ENCODE assay signal across 20 cellular contexts in the genomic region with DNA sequence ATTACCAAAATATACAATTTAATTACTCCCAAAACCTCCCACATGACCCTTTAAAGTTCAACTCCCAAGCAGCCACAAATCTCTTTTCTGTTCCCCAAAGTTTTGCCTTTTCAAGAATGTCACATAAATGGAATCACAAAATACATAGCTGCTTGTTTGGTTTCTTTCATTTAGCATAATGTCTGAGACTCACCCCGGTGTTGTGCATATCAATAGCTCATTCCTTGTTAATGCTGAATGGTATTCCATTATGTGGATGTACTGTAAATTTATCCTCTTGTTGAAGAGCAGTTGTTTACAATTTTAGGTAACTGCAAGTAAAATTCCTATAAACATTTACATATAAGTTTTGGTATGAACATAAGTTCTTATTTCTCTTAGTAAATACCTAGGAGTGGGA.
"Had no signal": no experiment of that assay in that cellular context is flagged by ENCODE, and none has a peak within 500 bp of the region (broad histone marks: within the 10 kb centered on the region; RNA-seq: fewer than 3 reads in every experiment).

No MANE protein-coding gene starts in this region.

- H3K27me3 ChIP-seq: esophagus squamous epithelium, gastroesophageal sphincter, neutrophil, testis, tibial nerve, upper lobe of right lung, vagina had no signal

- H3K4me1 ChIP-seq: testis, upper lobe of right lung had no signal

- H3K27me3 Mint-ChIP-seq: dendritic cell treated with granulocyte-macrophage colony-stimulating factor and Interleukin-4, amounts not matched to agents 40 ng/mL and 50 ng/mL, for 4 days; naive B cell; stimulated activated naive B cell treated with anti-CD40 and anti-IgM and Interleukin-4, amounts not matched to agents 10 μg/mL and 1 μg/mL and 100 μg/mL, for 72 hours; stimulated activated naive CD8-positive, alpha-beta T cell treated with anti-CD3 and anti-CD28 coated beads, Interleukin-15, amount 100 ng/mL, for 72 hours had no signal

- FAIRE-seq: keratinocyte had no signal

- H3K9me3 Mint-ChIP-seq: dendritic cell treated with granulocyte-macrophage colony-stimulating factor and Interleukin-4, amounts not matched to agents 40 ng/mL and 50 ng/mL, for 4 days; naive B cell; stimulated activated naive B cell treated with anti-CD40 and anti-IgM and Interleukin-4, amounts not matched to agents 10 μg/mL and 1 μg/mL and 100 μg/mL, for 72 hours; stimulated activated naive CD8-positive, alpha-beta T cell treated with anti-CD3 and anti-CD28 coated beads, Interleukin-15, amount 100 ng/mL, for 72 hours had no signal

- H3K27ac ChIP-seq: esophagus squamous epithelium, gastroesophageal sphincter, left ventricle myocardium inferior, lower lobe of right lung, neutrophil, testis, tibial nerve, upper lobe of right lung, vagina had no signal

- H3K4me3 Mint-ChIP-seq: dendritic cell treated with granulocyte-macrophage colony-stimulating factor and Interleukin-4, amounts not matched to agents 40 ng/mL and 50 ng/mL, for 4 days; naive B cell; stimulated activated naive B cell treated with anti-CD40 and anti-IgM and Interleukin-4, amounts not matched to agents 10 μg/mL and 1 μg/mL and 100 μg/mL, for 72 hours; stimulated activated naive CD8-positive, alpha-beta T cell treated with anti-CD3 and anti-CD28 coated beads, Interleukin-15, amount 100 ng/mL, for 72 hours had no signal

- DNase-seq: esophagus squamous epithelium; foreskin fibroblast; glutamatergic neuron; left ventricle myocardium inferior; lower lobe of right lung; mesenchymal stem cell; naive B cell; stimulated activated CD4-positive, alpha-beta T cell treated with anti-CD3 and anti-CD28 coated beads, Interleukin-2, amount 100 ng/mL, for 24 hours; stimulated activated CD4-positive, alpha-beta T cell treated with anti-CD3 and anti-CD28 coated beads, Interleukin-4, amount 100 ng/mL, for 4 hours; stimulated activated naive B cell treated with anti-CD40 and anti-IgM and Interleukin-4, amounts not matched to agents 10 μg/mL and 1 μg/mL and 100 μg/mL, for 72 hours; stimulated activated naive CD8-positive, alpha-beta T cell treated with anti-CD3 and anti-CD28 coated beads, Interleukin-15, amount 100 ng/mL, for 72 hours; testis; upper lobe of right lung had no signal

- H3K9me3 ChIP-seq: esophagus squamous epithelium, gastroesophageal sphincter, left ventricle myocardium inferior, lower lobe of right lung, neutrophil, testis, tibial nerve, upper lobe of right lung, vagina had no signal

- H3K27ac Mint-ChIP-seq: dendritic cell treated with granulocyte-macrophage colony-stimulating factor and Interleukin-4, amounts not matched to agents 40 ng/mL and 50 ng/mL, for 4 days; stimulated activated naive B cell treated with anti-CD40 and anti-IgM and Interleukin-4, amounts not matched to agents 10 μg/mL and 1 μg/mL and 100 μg/mL, for 72 hours; stimulated activated naive CD8-positive, alpha-beta T cell treated with anti-CD3 and anti-CD28 coated beads, Interleukin-15, amount 100 ng/mL, for 72 hours had no signal

- ATAC-seq: gastroesophageal sphincter; lower lobe of right lung; sciatic nerve; stimulated activated naive B cell treated with anti-CD40 and anti-IgM and Interleukin-4, amounts not matched to agents 10 μg/mL and 1 μg/mL and 100 μg/mL, for 72 hours; stimulated activated naive CD8-positive, alpha-beta T cell treated with anti-CD3 and anti-CD28 coated beads, Interleukin-15, amount 100 ng/mL, for 72 hours; upper lobe of right lung had no signal
